ENCODE assay signal across 8 cellular contexts in the genomic region with DNA sequence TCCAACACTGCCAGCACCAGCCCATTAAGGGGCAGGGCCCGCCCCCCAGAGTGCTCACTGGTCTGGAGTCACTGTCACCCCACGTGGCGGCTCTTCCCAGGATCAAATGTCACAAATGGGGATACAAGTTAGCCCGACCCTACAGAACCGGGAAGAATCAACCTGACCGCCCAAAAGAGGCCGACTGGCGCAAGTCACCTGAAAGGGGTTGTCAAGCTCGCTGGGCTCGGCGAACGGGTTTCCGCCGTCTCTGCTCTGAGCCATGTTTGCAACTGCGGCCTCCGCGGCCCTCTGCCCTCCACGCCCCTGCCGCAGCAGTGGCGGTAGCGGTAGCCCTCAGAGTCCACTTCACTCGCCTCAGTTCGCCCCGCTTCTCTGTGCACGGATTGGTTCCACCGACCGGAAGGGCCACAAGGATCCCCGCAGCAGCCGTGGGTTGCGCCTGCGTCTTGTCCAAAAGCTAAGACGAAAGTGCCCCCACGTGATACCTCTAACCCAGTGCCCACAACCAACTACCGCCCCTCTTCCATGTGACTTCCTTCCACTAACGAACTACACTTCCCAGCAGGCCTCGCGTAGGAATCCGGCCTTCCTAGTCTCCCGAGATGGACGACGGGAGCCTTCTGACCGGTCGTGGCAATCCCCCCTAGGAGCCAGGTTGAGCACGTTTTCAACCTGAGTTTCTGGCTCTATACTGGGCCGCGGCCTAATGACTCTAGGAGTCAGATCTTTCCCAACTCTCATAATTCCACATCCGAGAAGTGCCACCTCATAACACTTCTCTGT. TPM values are rescaled to one million over a fixed set of nuclear protein-coding genes. Genes with fewer than 3 reads are reported as not detected.
DNase-seq lines count a peak whose midpoint lies in the region; ATAC-seq and TF ChIP-seq lines count a peak whose summit lies in the region.

A gene (minus strand): TSS at position 473 of the 786 bp plus-strand sequence. CDS start 209 bp downstream, at position 264.

- peak within 1 kb of the TSS; percentile 93 for H3K27ac Mint-ChIP-seq in activated naive CD4-positive, alpha-beta T cell treated with anti-CD3 and anti-CD28 coated beads for 36 hours

- H3K27me3 ChIP-seq in gastroesophageal sphincter: no peaks in the 10 kb centered on the region

- 0% methylated on average over 8 to 22 of the region's 47 CpGs for WGBS in gastroesophageal sphincter (ENCODE audit: low coverage in 1 of 2), 2 donors

- H3K36me3 ChIP-seq in gastroesophageal sphincter: peaks cover 3 to 76% of the 10 kb centered on the region in 2 donors

- peak; percentile 69 to 70 for TF ChIP-seq POLR2A in gastroesophageal sphincter (IDR thresholded peaks at IDR 0.05)

- peaks cover 53% of the 10 kb centered on the region for H3K36me3 Mint-ChIP-seq in activated naive CD4-positive, alpha-beta T cell treated with anti-CD3 and anti-CD28 coated beads for 36 hours (ENCODE audit: low read depth)

- ATAC-seq in gastroesophageal sphincter: peak; percentile 99

- H3K27ac ChIP-seq in gastroesophageal sphincter: peak within 1 kb of the TSS; percentile 62 to 91 (median 86)

- H3K4me3 ChIP-seq in HFF-Myc (replicated peaks; ENCODE audit: low read depth, low read length): peak within 1 kb of the TSS; percentile 84
- H3K4me3 ChIP-seq in gastroesophageal sphincter: peak within 1 kb of the TSS; percentile 76 to 78

- H3K4me1 Mint-ChIP-seq in activated naive CD4-positive, alpha-beta T cell treated with anti-CD3 and anti-CD28 coated beads for 36 hours (ENCODE audit: low read depth): peaks cover 27% of the 10 kb centered on the region

- peak within 1 kb of the TSS; percentile 95 for H3K4me3 Mint-ChIP-seq in activated naive CD4-positive, alpha-beta T cell treated with anti-CD3 and anti-CD28 coated beads for 36 hours

- peak; percentile 97 for DNase-seq in GM03348 (ENCODE audit: low spot score)
- peak; percentile 97 for DNase-seq in HFF-Myc (ENCODE audit: extremely low read depth, low read depth)
- peak; percentile 99 for DNase-seq in NAMALWA (ENCODE audit: low spot score)
- peak; percentile 100 for DNase-seq in SK-N-DZ (ENCODE audit: low spot score)
- DNase-seq in activated naive CD4-positive, alpha-beta T cell treated with anti-CD3 and anti-CD28 coated beads for 36 hours: peak; percentile 95
- peak; percentile 98 for DNase-seq in non-pigmented ciliary epithelial cell (ENCODE audit: low read depth)
- DNase-seq in superior temporal gyrus (ENCODE audit: extremely low spot score): peak; percentile 100

- no peaks in the 10 kb centered on the region for H3K27me3 Mint-ChIP-seq in activated naive CD4-positive, alpha-beta T cell treated with anti-CD3 and anti-CD28 coated beads for 36 hours (ENCODE audit: low read depth)

- H3K4me1 ChIP-seq in gastroesophageal sphincter: peaks cover 3 to 30% (median 14%) of the 10 kb centered on the region in 3 donors

- no peak for TF ChIP-seq EP300 in gastroesophageal sphincter (IDR thresholded peaks at IDR 0.05)

- TF ChIP-seq CTCF in HFF-Myc (IDR thresholded peaks at IDR 0.05; ENCODE audit: low read depth, low read length, missing control alignments) (no peak), gastroesophageal sphincter (IDR thresholded peaks at IDR 0.05) (no peak)

- H3K9me3 ChIP-seq in gastroesophageal sphincter: no peaks in the 10 kb centered on the region

- CTCF ChIA-PET in activated naive CD4-positive, alpha-beta T cell treated with anti-CD3 and anti-CD28 coated beads for 36 hours (lab: Charles Lee): interaction anchor here (0.6 to 4.0 kb wide), 6 partner anchors 11 to 115 kb away, joined by 3 to 64 read pairs (median 4); a partner anchor contains a TSS

- intact Hi-C loops in activated naive CD4-positive, alpha-beta T cell treated with anti-CD3 and anti-CD28 coated beads for 36 hours (cut with micrococcal nuclease): loop anchor here (1.0 to 5.0 kb wide), 6 partner anchors 11 to 759 kb away; a partner anchor contains a TSS

- no peaks in the 10 kb centered on the region for H3K9me3 Mint-ChIP-seq in activated naive CD4-positive, alpha-beta T cell treated with anti-CD3 and anti-CD28 coated beads for 36 hours

RNA-seq across cellular contexts. Expression of the gene that starts here (rescaled TPM):
- polyA plus RNA-seq in SK-N-DZ (2014; cell fraction: cytosol; rRNA removed): 52.0 and 61.2 TPM in 2 replicates
- 41.1 and 81.4 TPM in 2 replicates for polyA plus RNA-seq in SK-N-DZ (2014; cell fraction: nucleus; rRNA removed)
- total RNA-seq in activated naive CD4-positive, alpha-beta T cell treated with anti-CD3 and anti-CD28 coated beads for 36 hours: 10 to 100 TPM; 80.3 to 82.9 TPM
- total RNA-seq in gastroesophageal sphincter: 10 to 100 TPM; 28.1 to 44.4 (median 36.8) TPM

Comparison
In these comparisons a context has a peak if more than half of its experiments do, and no peak if none do; other contexts are left out.
1. Peak in every context shown above with its lines: DNase-seq, ATAC-seq, H3K4me3 ChIP-seq and H3K27ac ChIP-seq.